1 cellular context compared by ENCODE assay signal in genomic region chr1:33502726-33503125, GRCh38.
TF ChIP-seq lines count a peak whose summit lies in the region.

No MANE protein-coding gene starts in this region.

TF ChIP-seq in GM23338, 12 proteins besides CTCF, POLR2A, EP300 and RAD21 (continued from another document):
- TF ChIP-seq REST (IDR thresholded peaks at IDR 0.05; ENCODE audit: unreplicated experiment), result no peak
- TF ChIP-seq ZNF114 (CRISPR knock-in tag; IDR thresholded peaks at IDR 0.05), result no peak
- TF ChIP-seq NANOG (IDR thresholded peaks at IDR 0.05; ENCODE audit: borderline replicate concordance), result no peak
- TF ChIP-seq ZNF331 (CRISPR knock-in tag; IDR thresholded peaks at IDR 0.05; ENCODE audit: low read depth), result no peak
- TF ChIP-seq STAT1 (IDR thresholded peaks at IDR 0.05; ENCODE audit: unreplicated experiment), result no peak
- no peak for TF ChIP-seq POLR2AphosphoS5 (IDR thresholded peaks at IDR 0.05; ENCODE audit: low read depth)
- TF ChIP-seq EZH2phosphoT487 (IDR thresholded peaks at IDR 0.05; ENCODE audit: unreplicated experiment), result no peak
